8 cellular contexts compared by ENCODE assay signal in genomic region chr10:116741391-116742351, GRCh38. TPM values are rescaled to one million over a fixed set of nuclear protein-coding genes. Genes with fewer than 3 reads are reported as not detected.
DNase-seq lines count a peak whose midpoint lies in the region; ATAC-seq, FAIRE-seq and TF ChIP-seq lines count a peak whose summit lies in the region.

No MANE protein-coding gene starts in this region.

- peak overlapping the region; percentile 82 for H2AFZ ChIP-seq in GM23248

- FAIRE-seq in pancreas (lab: Jason Lieb, UNC) = no peak

- DNase-seq in CD4-positive, alpha-beta T cell = no peak
- DNase-seq in GM23248 = peak; percentile 68
- DNase-seq in RWPE1 (ENCODE audit: low spot score) = peak; percentile 51
- DNase-seq in foreskin fibroblast = peak in 1 of 2 donors; percentile 40
- DNase-seq in pancreas = peak in 4 of 6 donors; percentile 16 to 65 (median 26)
- no peak for DNase-seq in A172 (ENCODE audit: low spot score)
- no peak for DNase-seq in stimulated activated CD4-positive, alpha-beta T cell treated with anti-CD3 and anti-CD28 coated beads, Interleukin-4, amount 100 ng/mL, for 24 hours
- no peak for DNase-seq in RKO (ENCODE audit: low spot score)

- POLR2A ChIA-PET in CD4-positive, alpha-beta T cell (lab: Charles Lee) = no interaction called here
- POLR2A ChIA-PET in RWPE1 (lab: Yijun Ruan, JAX; ENCODE audit: low non-redundant PET) = interaction anchor here (0.6 kb wide), 1 partner anchor 30 kb away, joined by 9 read pairs; no protein-coding TSS in a partner anchor

- no peaks in the 10 kb centered on the region for H3K36me3 Mint-ChIP-seq in CD4-positive, alpha-beta T cell (ENCODE audit: low read depth)

- peaks cover 5% of the 10 kb centered on the region for H3K4me1 Mint-ChIP-seq in CD4-positive, alpha-beta T cell (ENCODE audit: low read depth)

- peak overlapping the region; percentile 60 for H3K4me3 Mint-ChIP-seq in CD4-positive, alpha-beta T cell

- no peaks in the 10 kb centered on the region for H3K9me2 ChIP-seq in GM23248 (ENCODE audit: insufficient read depth)

- intact Hi-C loops in CD4-positive, alpha-beta T cell (cut with DNase I, micrococcal nuclease) = loop anchor here in 1 of 2 experiments (5.0 to 10.0 kb wide), 2 partner anchors 431 to 633 kb away; partner anchors contain the start of gene PDZD8
- intact Hi-C loops in pancreas (cut with DNase I) = no loop called here

- H3K4me2 ChIP-seq in GM23248 (ENCODE audit: unreplicated experiment) = peak overlapping the region; percentile 87

- no peaks in the 10 kb centered on the region for H4K20me1 ChIP-seq in GM23248 (ENCODE audit: insufficient read depth)

- in situ Hi-C loops in GM23248 (cut with MboI) = no loop called here

- TF ChIP-seq CTCF in CD4-positive, alpha-beta T cell (IDR thresholded peaks at IDR 0.05) = no peak
- TF ChIP-seq CTCF in RWPE1 (conservative IDR thresholded peaks at IDR 0.05; ENCODE audit: low read depth) (no peak), foreskin fibroblast (IDR thresholded peaks at IDR 0.05; ENCODE audit: low read depth, low read length) (no peak), pancreas (IDR thresholded peaks at IDR 0.05) (no peak)

- no peak overlapping the region for H3K27ac ChIP-seq in CD4-positive, alpha-beta T cell (ENCODE audit: low read depth, low read length)
- H3K27ac ChIP-seq in GM23248 (no peak overlapping the region), RWPE1 (peak overlapping the region; percentile 87), pancreas (no peak overlapping the region)

- CTCF ChIA-PET in CD4-positive, alpha-beta T cell (lab: Charles Lee) = no interaction called here
- CTCF ChIA-PET in RWPE1 (lab: Yijun Ruan, JAX) = interaction anchor here (0.5 to 1.8 kb wide), 3 partner anchors 44 to 114 kb away, joined by 3 to 11 read pairs (median 5); no protein-coding TSS in a partner anchor

- H3K27me3 ChIP-seq in CD4-positive, alpha-beta T cell (ENCODE audit: control insufficient read depth, insufficient read depth, low read length) = peaks cover 88% of the 10 kb centered on the region
- H3K27me3 ChIP-seq in GM23248 (replicated peaks; ENCODE audit: insufficient read depth) (no peaks in the 10 kb centered on the region), pancreas (no peaks in the 10 kb centered on the region)

- peaks cover 3% of the 10 kb centered on the region; the same call in 1 of the 2 replicates for H3K4me1 ChIP-seq in GM23248 (ENCODE audit: insufficient read depth)
- no peaks in the 10 kb centered on the region for H3K4me1 ChIP-seq in pancreas

- H3K9me3 Mint-ChIP-seq in CD4-positive, alpha-beta T cell = no peaks in the 10 kb centered on the region

- ATAC-seq in CD4-positive, alpha-beta T cell (ENCODE audit: poor library complexity) = no peak
- peak in 3 of 4 donors; percentile 5 to 21 (median 13) for ATAC-seq in pancreas

- peak overlapping the region; percentile 83 for H3K9ac ChIP-seq in GM23248

- H3K4me3 ChIP-seq in GM23248 (peak overlapping the region; percentile 77), foreskin fibroblast (ENCODE audit: low read depth in 1 of 2, low read length in 2 of 2) (peak overlapping the region; percentile 66 to 69), pancreas (peak overlapping the region; percentile 51 to 91 (median 68))

- H3K9me3 ChIP-seq in CD4-positive, alpha-beta T cell (ENCODE audit: control insufficient read depth, low read length) = peaks cover 6% of the 10 kb centered on the region
- H3K9me3 ChIP-seq in GM23248 (ENCODE audit: low read depth) (no peaks in the 10 kb centered on the region), pancreas (no peaks in the 10 kb centered on the region)

- H3K27me3 Mint-ChIP-seq in CD4-positive, alpha-beta T cell = peaks cover 81% of the 10 kb centered on the region

- H3K27ac Mint-ChIP-seq in CD4-positive, alpha-beta T cell = no peak overlapping the region

- no peaks in the 10 kb centered on the region for H3F3A ChIP-seq in GM23248 (ENCODE audit: insufficient read depth)

- 0 out of 2 replicates have a peak, but pooled peaks cover 9% of the 10 kb centered on the region for H3K79me2 ChIP-seq in GM23248 (ENCODE audit: insufficient read depth)

- H3K36me3 ChIP-seq in GM23248 (ENCODE audit: low read depth) = no peaks in the 10 kb centered on the region
- no peaks in the 10 kb centered on the region for H3K36me3 ChIP-seq in pancreas

- WGBS in GM23248 (ENCODE audit: low coverage in 1 of 2, low lambda C conversion rate in 2 of 2, missing lambda C conversion rate in 2 of 2), 2 experiments = 3 to 4% methylated on average over 43 to 60 of the region's 93 CpGs
- 3 to 10% methylated on average over 65 to 93 of the region's 93 CpGs for whole genome bisulfite sequencing in pancreas, 2 donors

RNA-seq across cellular contexts. Expression of gene HSPA12A, which starts 0.7 kb away (rescaled TPM):
- total RNA-seq in CD4-positive, alpha-beta T cell = under 1 TPM in 1 of 2 experiments, not detected in 1; 0.49 TPM
- 4.8 and 4.9 TPM in 2 replicates for total RNA-seq in GM23248 (2014; rRNA removed; shearing (Covaris generic))
- polyA plus RNA-seq in GM23248 (2016; fragmentation: Nextera tagmentation; extraction: Ambion mirVana) = 5.4 and 5.6 TPM in 2 replicates
- total RNA-seq in pancreas = 1 to 10 TPM; 3.1 to 8.2 (median 4.5) TPM
- polyA plus RNA-seq in pancreas = 1 to 10 TPM; 2.7 to 3.6 TPM
- 9.7 and 12.1 TPM in 2 replicates for total RNA-seq in A172 (2014; rRNA removed; shearing (Covaris generic))

Comparison
In these comparisons a context has a peak if more than half of its experiments do, and no peak if none do; other contexts are left out.
1. DNase-seq: peak in GM23248 (single experiment), RWPE1 (single experiment) and pancreas (4 of 6); none in CD4-positive, alpha-beta T cell (0 of 10), A172 (single experiment), stimulated activated CD4-positive, alpha-beta T cell treated with anti-CD3 and anti-CD28 coated beads, Interleukin-4, amount 100 ng/mL, for 24 hours (single experiment) and RKO (single experiment).
2. Peak in every context shown above with its lines, with median percentiles within 50 percentile points of each other: H3K4me3 ChIP-seq.